1 cellular context compared by ENCODE assay signal in the genomic region with DNA sequence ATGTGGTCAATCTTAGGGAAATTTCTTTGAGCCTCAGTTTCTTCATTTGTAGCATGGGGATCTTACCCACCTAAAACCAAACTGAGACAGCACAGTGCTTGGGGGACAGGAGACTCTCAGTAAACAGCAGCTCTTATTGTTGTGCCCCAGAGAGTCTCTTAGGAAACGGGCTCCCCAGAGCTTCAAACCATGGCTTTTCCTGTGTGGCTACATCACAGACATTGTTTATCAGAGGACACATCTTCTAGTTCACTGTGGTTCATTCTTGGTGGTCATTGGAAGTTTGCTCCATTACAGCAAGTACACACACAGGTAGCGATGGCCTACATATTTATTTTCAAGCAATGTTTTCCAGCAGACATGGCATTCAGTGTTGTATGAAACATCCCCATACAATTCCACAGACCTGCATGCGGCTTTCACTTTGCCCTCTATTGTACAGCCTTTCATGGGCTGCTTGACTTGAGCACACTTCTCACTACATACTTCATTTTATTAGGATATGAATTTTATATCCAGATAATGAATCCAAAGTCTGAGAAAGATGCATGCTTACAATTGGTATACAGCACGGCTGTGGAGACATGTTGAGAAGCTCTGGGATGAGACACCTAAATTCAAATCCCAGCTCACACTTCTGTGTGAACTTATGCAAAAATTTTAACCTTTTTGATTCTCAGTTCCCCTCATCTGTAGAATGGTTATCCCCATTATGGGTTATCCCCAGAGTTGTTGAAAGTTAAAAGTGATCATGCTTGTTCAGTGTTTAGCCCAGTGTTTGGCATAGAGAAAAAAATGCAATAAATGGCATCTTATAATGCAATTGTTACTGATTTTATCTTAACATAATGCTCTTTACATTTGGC.
TF ChIP-seq lines count a peak whose summit lies in the region.

No MANE protein-coding gene starts in this region.

TF ChIP-seq in GM12878, 131 proteins besides CTCF, POLR2A, EP300 and RAD21 (continued from another document and continues in another):
- TF ChIP-seq, protein P1, sequence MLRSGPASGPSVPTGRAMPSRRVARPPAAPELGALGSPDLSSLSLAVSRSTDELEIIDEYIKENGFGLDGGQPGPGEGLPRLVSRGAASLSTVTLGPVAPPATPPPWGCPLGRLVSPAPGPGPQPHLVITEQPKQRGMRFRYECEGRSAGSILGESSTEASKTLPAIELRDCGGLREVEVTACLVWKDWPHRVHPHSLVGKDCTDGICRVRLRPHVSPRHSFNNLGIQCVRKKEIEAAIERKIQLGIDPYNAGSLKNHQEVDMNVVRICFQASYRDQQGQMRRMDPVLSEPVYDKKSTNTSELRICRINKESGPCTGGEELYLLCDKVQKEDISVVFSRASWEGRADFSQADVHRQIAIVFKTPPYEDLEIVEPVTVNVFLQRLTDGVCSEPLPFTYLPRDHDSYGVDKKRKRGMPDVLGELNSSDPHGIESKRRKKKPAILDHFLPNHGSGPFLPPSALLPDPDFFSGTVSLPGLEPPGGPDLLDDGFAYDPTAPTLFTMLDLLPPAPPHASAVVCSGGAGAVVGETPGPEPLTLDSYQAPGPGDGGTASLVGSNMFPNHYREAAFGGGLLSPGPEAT (IDR thresholded peaks at IDR 0.05; ENCODE audit: low read depth), result peak; percentile 87
- TF ChIP-seq NFIC (IDR thresholded peaks at IDR 0.05; ENCODE audit: low read depth, low read length) (peak; percentile 72), MYB (IDR thresholded peaks at IDR 0.05; ENCODE audit: borderline replicate concordance, low read depth, low read length) (no peak), FOS (IDR thresholded peaks at IDR 0.05; ENCODE audit: borderline replicate concordance, extremely low read depth, insufficient read length) (no peak), YY1 (IDR thresholded peaks at IDR 0.05; ENCODE audit: low read depth, low read length) (0 out of 2 replicates have a peak, but pooled peaks have one; percentile 20), JUND (IDR thresholded peaks at IDR 0.05; ENCODE audit: low read depth, low read length) (no peak), HCFC1 (IDR thresholded peaks at IDR 0.05; ENCODE audit: low read length) (no peak), YBX1 (IDR thresholded peaks at IDR 0.05) (no peak), MEF2B (IDR thresholded peaks at IDR 0.05; ENCODE audit: partially characterized antibody, poor library complexity, severe bottlenecking) (peak; percentile 96), CREB1 (IDR thresholded peaks at IDR 0.05; ENCODE audit: low read depth) (no peak), POLR2AphosphoS2 (IDR thresholded peaks at IDR 0.05; ENCODE audit: low read depth, low read length) (no peak), ZBED1 (IDR thresholded peaks at IDR 0.05; ENCODE audit: borderline replicate concordance) (no peak), RCOR1 (conservative IDR thresholded peaks at IDR 0.05; ENCODE audit: low read depth, low read length) (no peak), HDAC6 (IDR thresholded peaks at IDR 0.05; ENCODE audit: unreplicated experiment) (no peak), BRCA1 (IDR thresholded peaks at IDR 0.05; ENCODE audit: low read depth, low read length) (no peak), NR2C2 (IDR thresholded peaks at IDR 0.05; ENCODE audit: borderline replicate concordance, control insufficient read depth, insufficient read length, low read depth) (no peak), DPF2 (IDR thresholded peaks at IDR 0.05) (peak; percentile 73; the same call in 1 of the 2 replicates), FOXK2 (IDR thresholded peaks at IDR 0.05) (no peak), SMC3 (IDR thresholded peaks at IDR 0.05; ENCODE audit: borderline replicate concordance, low read length) (0 out of 2 replicates have a peak, but pooled peaks have one; percentile 13), LARP7 (IDR thresholded peaks at IDR 0.05) (no peak), ASH2L (IDR thresholded peaks at IDR 0.05; ENCODE audit: borderline replicate concordance, low read depth) (no peak), RBBP5 (conservative IDR thresholded peaks at IDR 0.05) (no peak), BACH1 (IDR thresholded peaks at IDR 0.05; ENCODE audit: borderline replicate concordance) (peak; percentile 20; the same call in 1 of the 2 replicates), TAF1 (IDR thresholded peaks at IDR 0.05; ENCODE audit: borderline replicate concordance, low read depth, low read length) (no peak), RAD51 (IDR thresholded peaks at IDR 0.05) (no peak), MTA3 (IDR thresholded peaks at IDR 0.05; ENCODE audit: borderline replicate concordance, low read length) (0 out of 2 replicates have a peak, but pooled peaks have one; percentile 60), ZZZ3 (IDR thresholded peaks at IDR 0.05; ENCODE audit: control insufficient read depth, insufficient read length, low read depth) (no peak), ZNF207 (IDR thresholded peaks at IDR 0.05; ENCODE audit: borderline replicate concordance) (no peak), STAT3 (IDR thresholded peaks at IDR 0.05; ENCODE audit: low read depth, low read length) (peak; percentile 78; the same call in 1 of the 2 replicates), ETV6 (conservative IDR thresholded peaks at IDR 0.05 in 1 of 2, IDR thresholded peaks at IDR 0.05 in 1 of 2; ENCODE audit: borderline replicate concordance in 1 of 2, low read depth in 1 of 2) (no peak), CBFB (IDR thresholded peaks at IDR 0.05; ENCODE audit: low read depth) (no peak), JUNB (IDR thresholded peaks at IDR 0.05) (no peak), NR2C1 (IDR thresholded peaks at IDR 0.05) (no peak)
- TF ChIP-seq, protein P2, sequence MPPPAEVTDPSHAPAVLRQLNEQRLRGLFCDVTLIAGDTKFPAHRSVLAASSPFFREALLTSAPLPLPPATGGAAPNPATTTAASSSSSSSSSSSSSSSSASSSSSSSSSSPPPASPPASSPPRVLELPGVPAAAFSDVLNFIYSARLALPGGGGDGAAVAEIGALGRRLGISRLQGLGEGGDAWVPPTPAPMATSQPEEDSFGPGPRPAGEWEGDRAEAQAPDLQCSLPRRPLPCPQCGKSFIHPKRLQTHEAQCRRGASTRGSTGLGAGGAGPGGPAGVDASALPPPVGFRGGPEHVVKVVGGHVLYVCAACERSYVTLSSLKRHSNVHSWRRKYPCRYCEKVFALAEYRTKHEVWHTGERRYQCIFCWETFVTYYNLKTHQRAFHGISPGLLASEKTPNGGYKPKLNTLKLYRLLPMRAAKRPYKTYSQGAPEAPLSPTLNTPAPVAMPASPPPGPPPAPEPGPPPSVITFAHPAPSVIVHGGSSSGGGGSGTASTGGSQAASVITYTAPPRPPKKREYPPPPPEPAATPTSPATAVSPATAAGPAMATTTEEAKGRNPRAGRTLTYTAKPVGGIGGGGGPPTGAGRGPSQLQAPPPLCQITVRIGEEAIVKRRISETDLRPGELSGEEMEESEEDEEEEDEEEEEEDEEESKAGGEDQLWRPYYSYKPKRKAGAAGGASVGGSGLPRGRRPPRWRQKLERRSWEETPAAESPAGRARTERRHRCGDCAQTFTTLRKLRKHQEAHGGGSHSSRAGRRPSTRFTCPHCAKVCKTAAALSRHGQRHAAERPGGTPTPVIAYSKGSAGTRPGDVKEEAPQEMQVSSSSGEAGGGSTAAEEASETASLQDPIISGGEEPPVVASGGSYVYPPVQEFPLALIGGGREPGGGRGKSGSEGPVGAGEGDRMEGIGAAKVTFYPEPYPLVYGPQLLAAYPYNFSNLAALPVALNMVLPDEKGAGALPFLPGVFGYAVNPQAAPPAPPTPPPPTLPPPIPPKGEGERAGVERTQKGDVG (CRISPR knock-in tag; IDR thresholded peaks at IDR 0.05), result no peak
- TF ChIP-seq, protein P3, sequence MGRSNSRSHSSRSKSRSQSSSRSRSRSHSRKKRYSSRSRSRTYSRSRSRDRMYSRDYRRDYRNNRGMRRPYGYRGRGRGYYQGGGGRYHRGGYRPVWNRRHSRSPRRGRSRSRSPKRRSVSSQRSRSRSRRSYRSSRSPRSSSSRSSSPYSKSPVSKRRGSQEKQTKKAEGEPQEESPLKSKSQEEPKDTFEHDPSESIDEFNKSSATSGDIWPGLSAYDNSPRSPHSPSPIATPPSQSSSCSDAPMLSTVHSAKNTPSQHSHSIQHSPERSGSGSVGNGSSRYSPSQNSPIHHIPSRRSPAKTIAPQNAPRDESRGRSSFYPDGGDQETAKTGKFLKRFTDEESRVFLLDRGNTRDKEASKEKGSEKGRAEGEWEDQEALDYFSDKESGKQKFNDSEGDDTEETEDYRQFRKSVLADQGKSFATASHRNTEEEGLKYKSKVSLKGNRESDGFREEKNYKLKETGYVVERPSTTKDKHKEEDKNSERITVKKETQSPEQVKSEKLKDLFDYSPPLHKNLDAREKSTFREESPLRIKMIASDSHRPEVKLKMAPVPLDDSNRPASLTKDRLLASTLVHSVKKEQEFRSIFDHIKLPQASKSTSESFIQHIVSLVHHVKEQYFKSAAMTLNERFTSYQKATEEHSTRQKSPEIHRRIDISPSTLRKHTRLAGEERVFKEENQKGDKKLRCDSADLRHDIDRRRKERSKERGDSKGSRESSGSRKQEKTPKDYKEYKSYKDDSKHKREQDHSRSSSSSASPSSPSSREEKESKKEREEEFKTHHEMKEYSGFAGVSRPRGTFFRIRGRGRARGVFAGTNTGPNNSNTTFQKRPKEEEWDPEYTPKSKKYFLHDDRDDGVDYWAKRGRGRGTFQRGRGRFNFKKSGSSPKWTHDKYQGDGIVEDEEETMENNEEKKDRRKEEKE (IDR thresholded peaks at IDR 0.05), result no peak
- TF ChIP-seq, protein P4, sequence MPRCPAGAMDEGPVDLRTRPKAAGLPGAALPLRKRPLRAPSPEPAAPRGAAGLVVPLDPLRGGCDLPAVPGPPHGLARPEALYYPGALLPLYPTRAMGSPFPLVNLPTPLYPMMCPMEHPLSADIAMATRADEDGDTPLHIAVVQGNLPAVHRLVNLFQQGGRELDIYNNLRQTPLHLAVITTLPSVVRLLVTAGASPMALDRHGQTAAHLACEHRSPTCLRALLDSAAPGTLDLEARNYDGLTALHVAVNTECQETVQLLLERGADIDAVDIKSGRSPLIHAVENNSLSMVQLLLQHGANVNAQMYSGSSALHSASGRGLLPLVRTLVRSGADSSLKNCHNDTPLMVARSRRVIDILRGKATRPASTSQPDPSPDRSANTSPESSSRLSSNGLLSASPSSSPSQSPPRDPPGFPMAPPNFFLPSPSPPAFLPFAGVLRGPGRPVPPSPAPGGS (IDR thresholded peaks at IDR 0.05; ENCODE audit: borderline replicate concordance, insufficient read depth, low read depth, low read length, poor library complexity, severe bottlenecking), result peak; percentile 36
- TF ChIP-seq, protein P5, sequence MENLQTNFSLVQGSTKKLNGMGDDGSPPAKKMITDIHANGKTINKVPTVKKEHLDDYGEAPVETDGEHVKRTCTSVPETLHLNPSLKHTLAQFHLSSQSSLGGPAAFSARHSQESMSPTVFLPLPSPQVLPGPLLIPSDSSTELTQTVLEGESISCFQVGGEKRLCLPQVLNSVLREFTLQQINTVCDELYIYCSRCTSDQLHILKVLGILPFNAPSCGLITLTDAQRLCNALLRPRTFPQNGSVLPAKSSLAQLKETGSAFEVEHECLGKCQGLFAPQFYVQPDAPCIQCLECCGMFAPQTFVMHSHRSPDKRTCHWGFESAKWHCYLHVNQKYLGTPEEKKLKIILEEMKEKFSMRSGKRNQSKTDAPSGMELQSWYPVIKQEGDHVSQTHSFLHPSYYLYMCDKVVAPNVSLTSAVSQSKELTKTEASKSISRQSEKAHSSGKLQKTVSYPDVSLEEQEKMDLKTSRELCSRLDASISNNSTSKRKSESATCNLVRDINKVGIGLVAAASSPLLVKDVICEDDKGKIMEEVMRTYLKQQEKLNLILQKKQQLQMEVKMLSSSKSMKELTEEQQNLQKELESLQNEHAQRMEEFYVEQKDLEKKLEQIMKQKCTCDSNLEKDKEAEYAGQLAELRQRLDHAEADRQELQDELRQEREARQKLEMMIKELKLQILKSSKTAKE (IDR thresholded peaks at IDR 0.05; ENCODE audit: low read depth, poor library complexity, severe bottlenecking), result peak; percentile 34
- TF ChIP-seq, protein P6, sequence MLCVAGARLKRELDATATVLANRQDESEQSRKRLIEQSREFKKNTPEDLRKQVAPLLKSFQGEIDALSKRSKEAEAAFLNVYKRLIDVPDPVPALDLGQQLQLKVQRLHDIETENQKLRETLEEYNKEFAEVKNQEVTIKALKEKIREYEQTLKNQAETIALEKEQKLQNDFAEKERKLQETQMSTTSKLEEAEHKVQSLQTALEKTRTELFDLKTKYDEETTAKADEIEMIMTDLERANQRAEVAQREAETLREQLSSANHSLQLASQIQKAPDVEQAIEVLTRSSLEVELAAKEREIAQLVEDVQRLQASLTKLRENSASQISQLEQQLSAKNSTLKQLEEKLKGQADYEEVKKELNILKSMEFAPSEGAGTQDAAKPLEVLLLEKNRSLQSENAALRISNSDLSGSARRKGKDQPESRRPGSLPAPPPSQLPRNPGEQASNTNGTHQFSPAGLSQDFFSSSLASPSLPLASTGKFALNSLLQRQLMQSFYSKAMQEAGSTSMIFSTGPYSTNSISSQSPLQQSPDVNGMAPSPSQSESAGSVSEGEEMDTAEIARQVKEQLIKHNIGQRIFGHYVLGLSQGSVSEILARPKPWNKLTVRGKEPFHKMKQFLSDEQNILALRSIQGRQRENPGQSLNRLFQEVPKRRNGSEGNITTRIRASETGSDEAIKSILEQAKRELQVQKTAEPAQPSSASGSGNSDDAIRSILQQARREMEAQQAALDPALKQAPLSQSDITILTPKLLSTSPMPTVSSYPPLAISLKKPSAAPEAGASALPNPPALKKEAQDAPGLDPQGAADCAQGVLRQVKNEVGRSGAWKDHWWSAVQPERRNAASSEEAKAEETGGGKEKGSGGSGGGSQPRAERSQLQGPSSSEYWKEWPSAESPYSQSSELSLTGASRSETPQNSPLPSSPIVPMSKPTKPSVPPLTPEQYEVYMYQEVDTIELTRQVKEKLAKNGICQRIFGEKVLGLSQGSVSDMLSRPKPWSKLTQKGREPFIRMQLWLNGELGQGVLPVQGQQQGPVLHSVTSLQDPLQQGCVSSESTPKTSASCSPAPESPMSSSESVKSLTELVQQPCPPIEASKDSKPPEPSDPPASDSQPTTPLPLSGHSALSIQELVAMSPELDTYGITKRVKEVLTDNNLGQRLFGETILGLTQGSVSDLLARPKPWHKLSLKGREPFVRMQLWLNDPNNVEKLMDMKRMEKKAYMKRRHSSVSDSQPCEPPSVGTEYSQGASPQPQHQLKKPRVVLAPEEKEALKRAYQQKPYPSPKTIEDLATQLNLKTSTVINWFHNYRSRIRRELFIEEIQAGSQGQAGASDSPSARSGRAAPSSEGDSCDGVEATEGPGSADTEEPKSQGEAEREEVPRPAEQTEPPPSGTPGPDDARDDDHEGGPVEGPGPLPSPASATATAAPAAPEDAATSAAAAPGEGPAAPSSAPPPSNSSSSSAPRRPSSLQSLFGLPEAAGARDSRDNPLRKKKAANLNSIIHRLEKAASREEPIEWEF (IDR thresholded peaks at IDR 0.05; ENCODE audit: insufficient replicate concordance, low read depth, low read length), result peak; percentile 71
- TF ChIP-seq, protein P7, sequence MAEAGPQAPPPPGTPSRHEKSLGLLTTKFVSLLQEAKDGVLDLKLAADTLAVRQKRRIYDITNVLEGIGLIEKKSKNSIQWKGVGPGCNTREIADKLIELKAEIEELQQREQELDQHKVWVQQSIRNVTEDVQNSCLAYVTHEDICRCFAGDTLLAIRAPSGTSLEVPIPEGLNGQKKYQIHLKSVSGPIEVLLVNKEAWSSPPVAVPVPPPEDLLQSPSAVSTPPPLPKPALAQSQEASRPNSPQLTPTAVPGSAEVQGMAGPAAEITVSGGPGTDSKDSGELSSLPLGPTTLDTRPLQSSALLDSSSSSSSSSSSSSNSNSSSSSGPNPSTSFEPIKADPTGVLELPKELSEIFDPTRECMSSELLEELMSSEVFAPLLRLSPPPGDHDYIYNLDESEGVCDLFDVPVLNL (IDR thresholded peaks at IDR 0.05; ENCODE audit: low read depth, low read length), result no peak
